19 cellular contexts compared by ENCODE assay signal in the genomic region with DNA sequence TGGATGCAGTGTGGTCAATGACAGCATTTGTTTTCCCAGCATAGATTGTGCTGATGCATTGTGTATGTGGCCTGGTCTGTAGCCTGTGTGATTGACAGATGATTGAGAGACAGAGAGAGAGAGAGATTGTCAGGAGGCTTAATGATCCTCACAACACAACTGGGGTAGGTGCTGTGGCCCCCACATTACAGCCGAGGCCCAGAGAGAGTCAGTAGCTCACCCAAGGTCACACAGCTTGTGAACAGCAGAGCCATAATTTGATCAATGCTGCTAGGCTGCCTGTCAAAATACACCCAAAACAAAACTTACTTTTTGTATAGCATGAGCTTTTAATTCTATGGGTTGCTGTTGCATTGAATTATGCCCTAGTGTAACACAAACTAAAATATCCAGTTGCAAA. TPM values are rescaled to one million over a fixed set of nuclear protein-coding genes. Genes with fewer than 3 reads are reported as not detected.
DNase-seq lines count a peak whose midpoint lies in the region; ATAC-seq and TF ChIP-seq lines count a peak whose summit lies in the region.
"Had no signal": no experiment of that assay in that cellular context is flagged by ENCODE, and none has a peak within 500 bp of the region (broad histone marks: within the 10 kb centered on the region; RNA-seq: fewer than 3 reads in every experiment).

No MANE protein-coding gene starts in this region.

- CTCF ChIA-PET in Calu3 (lab: Charles Lee) (no interaction called here), Panc1 (lab: Charles Lee) (no interaction called here)

- intact Hi-C loops in Calu3 (cut with micrococcal nuclease; ENCODE audit: unreplicated experiment) = no loop called here
- intact Hi-C loops in Panc1 (cut with micrococcal nuclease; ENCODE audit: unreplicated experiment) = loop anchor here (5.0 kb wide), 1 partner anchor 53 kb away; no protein-coding TSS in a partner anchor

- peaks cover 30% of the 10 kb centered on the region for H3K4me1 Mint-ChIP-seq in Calu3 (ENCODE audit: low read depth, unreplicated experiment)

- H3K9me3 ChIP-seq in Panc1 (ENCODE audit: control insufficient read depth, insufficient read depth, low read depth, low read length) = peaks cover 21% of the 10 kb centered on the region; the same call in 1 of the 2 replicates
- peaks cover 6 to 14% of the 10 kb centered on the region in 2 donors for H3K9me3 ChIP-seq in muscle layer of duodenum (ENCODE audit: control insufficient read depth in 1 of 2, low read length in 2 of 2)

- DNase-seq in Calu3 (no peak), Panc1 (ENCODE audit: low read depth, low spot score) (no peak), NCI-H82 (lab: John Stamatoyannopoulos, UW) (no peak)
- DNase-seq: CD4-positive, alpha-beta memory T cell; DMS 273 treated with DMSO at 0.1 percent for 48 hours; DMS53; DND-41; EL; GM23248; HCEC 1CT; HFFc6; KG1 had no signal

- in situ Hi-C loops in Panc1 (cut with HindIII; ENCODE audit: low pct_unique_long_range_greater_than_20kb, low sequenced_read_pairs) = no loop called here

- no peak overlapping the region for H3K4me3 Mint-ChIP-seq in Calu3 (ENCODE audit: low read depth, unreplicated experiment)
- H3K4me3 Mint-ChIP-seq: CD14-positive monocyte; CD4-positive, alpha-beta memory T cell; HFFc6; IgD-negative memory B cell had no signal

- no TSS peak for BruUV-seq in Calu3 (replicated peaks; lab: Mats Ljungman, UMichigan)
- no TSS peak for BruUV-seq in Panc1 (replicated peaks; lab: Mats Ljungman, UMichigan)

- H3K27me3 ChIP-seq in Panc1 (ENCODE audit: control insufficient read depth, insufficient read depth, low read length) (no peaks in the 10 kb centered on the region), muscle layer of duodenum (ENCODE audit: low read depth, low read length) (no peaks in the 10 kb centered on the region)
- H3K27me3 ChIP-seq: BLaER1 had no signal

- TF ChIP-seq CTCF in Calu3 (IDR thresholded peaks at IDR 0.05; ENCODE audit: unreplicated experiment) = no peak
- TF ChIP-seq CTCF in Panc1 (IDR thresholded peaks at IDR 0.05) = no peak

- H3K36me3 ChIP-seq in Panc1 (ENCODE audit: control insufficient read depth, insufficient read depth, low read length) (no peaks in the 10 kb centered on the region), muscle layer of duodenum (ENCODE audit: control insufficient read depth in 1 of 2, insufficient read depth in 2 of 2, low read length in 2 of 2) (no peaks in the 10 kb centered on the region)

- no peaks in the 10 kb centered on the region for H3K27me3 Mint-ChIP-seq in Calu3 (ENCODE audit: unreplicated experiment)
- H3K27me3 Mint-ChIP-seq: CD4-positive, alpha-beta memory T cell had no signal

- peak overlapping the region; percentile 80 for H3K27ac Mint-ChIP-seq in Calu3 (ENCODE audit: unreplicated experiment)
- H3K27ac Mint-ChIP-seq: CD14-positive monocyte; CD4-positive, alpha-beta memory T cell; HFFc6; IgD-negative memory B cell had no signal

- no peak overlapping the region for H3K4me3 ChIP-seq in Panc1 (ENCODE audit: low read depth in 2 of 2, low read length in 2 of 2)
- H3K4me3 ChIP-seq in muscle layer of duodenum (ENCODE audit: low read depth in 1 of 2, low read length in 2 of 2) = no peak overlapping the region
- H3K4me3 ChIP-seq: BLaER1, GM12878, GM23248 had no signal

- H3K27ac ChIP-seq in Panc1 (ENCODE audit: low read length) = peak overlapping the region; percentile 97
- peak overlapping the region; percentile 22 for H3K27ac ChIP-seq in muscle layer of duodenum (ENCODE audit: low read length)
- H3K27ac ChIP-seq: BLaER1, GM23248 had no signal

- no peaks in the 10 kb centered on the region for H3K9me3 Mint-ChIP-seq in Calu3 (ENCODE audit: low read depth, unreplicated experiment)

- H3K36me3 Mint-ChIP-seq in Calu3 (ENCODE audit: insufficient read depth, unreplicated experiment) = peaks cover 15% of the 10 kb centered on the region
- H3K36me3 Mint-ChIP-seq: IgD-negative memory B cell had no signal

- POLR2A ChIA-PET in Panc1 (lab: Charles Lee) = interaction anchor here (2.4 kb wide), 1 partner anchor 16 kb away, joined by 8 read pairs; no protein-coding TSS in a partner anchor

- H3K4me1 ChIP-seq in Panc1 (ENCODE audit: control insufficient read depth, insufficient read depth, low read length) (peaks cover 31% of the 10 kb centered on the region), muscle layer of duodenum (ENCODE audit: control insufficient read depth in 1 of 2, insufficient read depth in 2 of 2, low read length in 2 of 2) (peaks cover 0 to 4% of the 10 kb centered on the region in 2 donors)

- ATAC-seq in Panc1 (no peak), HG02938 (IDR thresholded peaks at IDR 0.05; ENCODE audit: unreplicated experiment) (no peak), GM21529 (IDR thresholded peaks at IDR 0.05; ENCODE audit: unreplicated experiment) (no peak)
- ATAC-seq: GM12878 had no signal

RNA-seq across cellular contexts. Expression of gene ETS2, which starts 20.2 kb away (rescaled TPM):
- total RNA-seq in Calu3 (2022) = 49.9 and 63.3 TPM in 2 replicates
- 132 TPM for total RNA-seq in Panc1 (2021; ENCODE audit: unreplicated experiment)
- polyA plus RNA-seq in Panc1 (2012; ENCODE audit: insufficient read length) = 62.0 TPM
